Comparison of ENCODE assay signal across 25 cellular contexts in genomic region chr6:93294879-93295278, GRCh38.
"Had no signal": no experiment of that assay in that cellular context is flagged by ENCODE, and none has a peak within 500 bp of the region (broad histone marks: within the 10 kb centered on the region; RNA-seq: fewer than 3 reads in every experiment).

No MANE protein-coding gene starts in this region.

- H3K4me3 ChIP-seq: coronary artery, dorsolateral prefrontal cortex, esophagus squamous epithelium, gastrocnemius medialis, heart right ventricle, left lung, lower lobe of right lung, mucosa of descending colon had no signal

- H3K27me3 ChIP-seq: dorsolateral prefrontal cortex, esophagus squamous epithelium, gastrocnemius medialis, heart right ventricle, left lung had no signal

- H3K9me3 ChIP-seq: esophagus squamous epithelium, gastrocnemius medialis, lower lobe of right lung, mucosa of descending colon had no signal

- H3K4me1 ChIP-seq: esophagus squamous epithelium, gastrocnemius medialis, heart right ventricle, left lung, lower lobe of right lung had no signal

- H3K36me3 ChIP-seq: esophagus squamous epithelium, gastrocnemius medialis, heart right ventricle, left lung, lower lobe of right lung had no signal

- H3K27ac ChIP-seq: coronary artery, dorsolateral prefrontal cortex, epithelial cell of prostate, esophagus squamous epithelium, gastrocnemius medialis, heart right ventricle, left lung, lower lobe of right lung had no signal

- ATAC-seq: effector memory CD8-positive, alpha-beta T cell; esophagus mucosa; gastrocnemius medialis; heart right ventricle; left cardiac atrium; left lung; left ventricle myocardium superior; lower lobe of right lung; mucosa of descending colon; naive thymus-derived CD8-positive, alpha-beta T cell had no signal

- DNase-seq: dermis blood vessel endothelial cell; dorsolateral prefrontal cortex; effector CD4-positive, alpha-beta T cell; effector memory CD8-positive, alpha-beta T cell; endodermal cell; erythroblast; esophagus squamous epithelium; foreskin fibroblast; foreskin melanocyte; gastrocnemius medialis; glutamatergic neuron; head of caudate nucleus; heart right ventricle; hippocampal formation; left cardiac atrium; left lung; left ventricle myocardium superior; lower lobe of right lung; mesenchymal stem cell; mucosa of descending colon; naive B cell; naive thymus-derived CD8-positive, alpha-beta T cell had no signal
